In genomic region chr11:126210871-126211235, GRCh38 we compare ENCODE assay signal across 8 cellular contexts. TPM values are rescaled to one million over a fixed set of nuclear protein-coding genes. Genes with fewer than 3 reads are reported as not detected.
A peak's percentile ranks its signal among the peaks of the same experiment; 100 is the strongest.
DNase-seq lines count a peak whose midpoint lies in the region; ATAC-seq lines count a peak whose summit lies in the region.

No MANE protein-coding gene starts in this region.

- ATAC-seq in naive thymus-derived CD8-positive, alpha-beta T cell, result no peak
- ATAC-seq in esophagus mucosa, result no peak

- H3K27ac ChIP-seq in BLaER1 treated with 17β-estradiol and CSF1 and Interleukin-3, amounts not matched to agents 10 nM and 100 nM, result peak overlapping the region; percentile 57 to 90 (median 85); a peak in 21 of 22 replicates
- no peak overlapping the region for H3K27ac ChIP-seq in Karpas-422 (ENCODE audit: low read length)

- peaks cover 37 to 48% (median 44%) of the 10 kb centered on the region in 11 experiments for H3K36me3 ChIP-seq in BLaER1 treated with 17β-estradiol and CSF1 and Interleukin-3, amounts not matched to agents 10 nM and 100 nM
- peaks cover 3% of the 10 kb centered on the region; the same call in 1 of the 2 replicates for H3K36me3 ChIP-seq in Karpas-422 (ENCODE audit: insufficient read depth, low read length)

- H3K36me3 Mint-ChIP-seq in naive thymus-derived CD8-positive, alpha-beta T cell, result peaks cover 4 to 38% (median 17%) of the 10 kb centered on the region in 3 donors

- no peak for DNase-seq in Karpas-422
- peak; percentile 29 for DNase-seq in dermis blood vessel endothelial cell
- DNase-seq in naive thymus-derived CD8-positive, alpha-beta T cell, result no peak
- no peak for DNase-seq in NCI-H1417 treated with DMSO at 0.1 percent for 48 hours (lab: John Stamatoyannopoulos, UW)
- no peak for DNase-seq in SKM-1 (lab: John Stamatoyannopoulos, UW; ENCODE audit: unreplicated experiment)
- DNase-seq in 8988T, result no peak

- H3K9me3 ChIP-seq in BLaER1 treated with 17β-estradiol and CSF1 and Interleukin-3, amounts not matched to agents 10 nM and 100 nM (replicated peaks in 1 of 11), result no peaks in the 10 kb centered on the region
- no peaks in the 10 kb centered on the region for H3K9me3 ChIP-seq in Karpas-422 (ENCODE audit: low read length)

- peaks cover 23 to 56% (median 30%) of the 10 kb centered on the region in 10 experiments for H3K4me1 ChIP-seq in BLaER1 treated with 17β-estradiol and CSF1 and Interleukin-3, amounts not matched to agents 10 nM and 100 nM
- H3K4me1 ChIP-seq in Karpas-422 (ENCODE audit: low read length), result peaks cover 16% of the 10 kb centered on the region

- peaks cover 14% of the 10 kb centered on the region for H3K79me2 ChIP-seq in Karpas-422 (ENCODE audit: low read length)

- H3K9ac ChIP-seq in BLaER1 treated with 17β-estradiol and CSF1 and Interleukin-3, amounts not matched to agents 10 nM and 100 nM, result peak overlapping the region; percentile 74 to 94 (median 87)
- H3K9ac ChIP-seq in Karpas-422 (ENCODE audit: low read length), result peak overlapping the region; percentile 79

- H3K27me3 Mint-ChIP-seq in naive thymus-derived CD8-positive, alpha-beta T cell, result no peaks in the 10 kb centered on the region

- H3K4me3 Mint-ChIP-seq in naive thymus-derived CD8-positive, alpha-beta T cell, result peak overlapping the region; percentile 94 to 100 (median 99)

- H3K27ac Mint-ChIP-seq in naive thymus-derived CD8-positive, alpha-beta T cell, result peak overlapping the region; percentile 93 to 99 (median 98)

- H4K20me1 ChIP-seq in BLaER1 treated with 17β-estradiol and CSF1 and Interleukin-3, amounts not matched to agents 10 nM and 100 nM, result peaks cover 0 to 44% (median 7%) of the 10 kb centered on the region in 11 experiments; a peak in 6 of 22 replicates
- 0 out of 2 replicates have a peak, but pooled peaks cover 3% of the 10 kb centered on the region for H4K20me1 ChIP-seq in Karpas-422 (ENCODE audit: insufficient read depth, low read depth, low read length)

- H3K4me2 ChIP-seq in BLaER1 treated with 17β-estradiol and CSF1 and Interleukin-3, amounts not matched to agents 10 nM and 100 nM, result peak overlapping the region; percentile 81 to 98 (median 95)
- peak overlapping the region; percentile 82 for H3K4me2 ChIP-seq in Karpas-422 (ENCODE audit: low read depth, low read length, poor library complexity, severe bottlenecking)

- peaks cover 19 to 48% (median 37%) of the 10 kb centered on the region in 4 donors for H3K4me1 Mint-ChIP-seq in naive thymus-derived CD8-positive, alpha-beta T cell

- no peak overlapping the region for H2AFZ ChIP-seq in Karpas-422 (ENCODE audit: low read length)

- no peaks in the 10 kb centered on the region for H3K27me3 ChIP-seq in BLaER1 treated with 17β-estradiol and CSF1 and Interleukin-3, amounts not matched to agents 10 nM and 100 nM
- H3K27me3 ChIP-seq in Karpas-422 (ENCODE audit: low read length), result no peaks in the 10 kb centered on the region

- H3K4me3 ChIP-seq in BLaER1 treated with 17β-estradiol and CSF1 and Interleukin-3, amounts not matched to agents 10 nM and 100 nM, result peak overlapping the region; percentile 79 to 97 (median 88)
- H3K4me3 ChIP-seq in Karpas-422 (ENCODE audit: low read length), result peak overlapping the region; percentile 88

- POLR2A ChIA-PET in naive thymus-derived CD8-positive, alpha-beta T cell (lab: Charles Lee), result interaction anchor here (0.6 to 2.8 kb wide), 6 partner anchors 8 to 323 kb away, joined by 3 to 12 read pairs (median 6); partner anchors contain the start of genes FOXRED1, HYLS1, SRPRA and TIRAP

- H3K9me3 Mint-ChIP-seq in naive thymus-derived CD8-positive, alpha-beta T cell, result no peaks in the 10 kb centered on the region

- H3K9me2 ChIP-seq in Karpas-422 (replicated peaks; ENCODE audit: insufficient read depth, low read length), result no peaks in the 10 kb centered on the region

RNA-seq across cellular contexts. Expression of gene RPUSD4, which starts 0.6 kb away (rescaled TPM):
- total RNA-seq in Karpas-422 (2014; rRNA removed; shearing (Covaris generic); ENCODE audit: low replicate concordance), result 13.0 and 15.5 TPM in 2 replicates
- total RNA-seq in dermis blood vessel endothelial cell (39.7 and 41.0 TPM in 2 replicates), esophagus mucosa (18.3 TPM)
- total RNA-seq in naive thymus-derived CD8-positive, alpha-beta T cell, result 10 to 100 TPM; 43.8 to 47.9 TPM
- polyA plus RNA-seq in naive thymus-derived CD8-positive, alpha-beta T cell, result 10 to 100 TPM; 18.1 to 21.7 (median 18.8) TPM

RNA-seq across cellular contexts. Expression of gene FAM118B, which starts 0.7 kb away (rescaled TPM):
- total RNA-seq in Karpas-422 (2014; rRNA removed; shearing (Covaris generic); ENCODE audit: low replicate concordance), result 3.4 and 14.8 TPM in 2 replicates
- total RNA-seq in dermis blood vessel endothelial cell (31.8 and 46.5 TPM in 2 replicates), esophagus mucosa (6.6 TPM)
- total RNA-seq in naive thymus-derived CD8-positive, alpha-beta T cell, result 10 to 100 TPM in 1 of 2 experiments, 1 to 10 TPM in 1; 9.4 to 12.4 TPM
- 10 to 100 TPM in 2 of 3 donors, 1 to 10 TPM in 1; 8.9 to 16.3 (median 13.7) TPM for polyA plus RNA-seq in naive thymus-derived CD8-positive, alpha-beta T cell

RNA-seq across cellular contexts. Expression of gene SRPRA, which starts 57.8 kb away (rescaled TPM):
- total RNA-seq in Karpas-422 (2014; rRNA removed; shearing (Covaris generic); ENCODE audit: low replicate concordance), result 41.0 and 58.4 TPM in 2 replicates
- total RNA-seq in dermis blood vessel endothelial cell, result 43.9 and 85.5 TPM in 2 replicates
- total RNA-seq in naive thymus-derived CD8-positive, alpha-beta T cell, result 100 to 1,000 TPM; 156 to 160 TPM
- 100 to 1,000 TPM in 1 of 3 donors, 10 to 100 TPM in 2; 92.3 to 134 (median 95.7) TPM for polyA plus RNA-seq in naive thymus-derived CD8-positive, alpha-beta T cell
- 49.0 TPM for total RNA-seq in esophagus mucosa

RNA-seq across cellular contexts. Expression of gene FOXRED1, which starts 58.1 kb away (rescaled TPM):
- total RNA-seq in Karpas-422 (2014; rRNA removed; shearing (Covaris generic); ENCODE audit: low replicate concordance), result 13.7 and 18.4 TPM in 2 replicates
- total RNA-seq in dermis blood vessel endothelial cell (11.2 and 17.5 TPM in 2 replicates), esophagus mucosa (13.2 TPM)
- total RNA-seq in naive thymus-derived CD8-positive, alpha-beta T cell, result 10 to 100 TPM; 35.5 to 44.2 TPM
- polyA plus RNA-seq in naive thymus-derived CD8-positive, alpha-beta T cell, result 10 to 100 TPM; 23.5 to 28.7 (median 28.3) TPM
